Comparison of ENCODE assay signal across 8 cellular contexts in the genomic region with DNA sequence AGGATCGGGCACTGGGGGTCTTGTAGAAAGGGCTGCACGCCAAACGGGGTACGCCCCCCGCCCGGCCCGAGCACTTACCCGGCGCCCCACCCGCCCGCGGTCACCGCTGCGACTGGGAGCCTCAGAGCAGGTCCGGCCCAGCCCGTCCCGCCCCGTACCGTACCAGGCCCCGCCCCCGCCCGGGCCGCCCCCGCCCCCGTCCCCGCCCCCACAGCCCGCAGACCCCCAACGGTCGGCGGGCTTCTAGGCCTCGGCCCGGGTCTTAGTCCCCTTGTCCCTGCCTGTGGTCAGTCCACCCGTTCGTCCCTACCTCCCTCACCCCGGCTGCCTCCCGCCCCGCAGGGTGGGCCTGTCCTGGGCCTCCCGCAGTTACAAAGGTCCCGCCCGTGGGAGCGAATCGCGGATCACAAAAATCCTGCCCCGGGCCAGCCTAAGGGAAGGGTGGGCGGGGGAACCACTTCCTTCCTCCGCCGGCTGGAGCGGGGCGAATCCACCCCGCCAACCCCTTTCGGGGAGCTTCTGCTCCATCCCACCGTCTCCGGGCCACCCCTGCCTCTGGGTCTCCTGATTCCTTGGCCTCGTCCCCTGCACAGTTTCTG. TPM values are rescaled to one million over a fixed set of nuclear protein-coding genes. Genes with fewer than 3 reads are reported as not detected.
A peak's percentile ranks its signal among the peaks of the same experiment; 100 is the strongest.
DNase-seq lines count a peak whose midpoint lies in the region; ATAC-seq, FAIRE-seq and TF ChIP-seq lines count a peak whose summit lies in the region.

Gene HVCN1, minus strand, starts transcription at position 114 of the 599 bp plus-strand sequence. CDS start 5,870 bp downstream, outside the sequence.

- BruUV-seq in K562 (replicated peaks; lab: Mats Ljungman, UMichigan), result no TSS peak

- H3K4me2 ChIP-seq in SK-N-SH (peak within 1 kb of the TSS; percentile 28; the same call in 1 of the 2 replicates), K562 (ENCODE audit: insufficient read depth, low read length) (peak within 1 kb of the TSS; percentile 64)

- H3K9ac ChIP-seq in SK-N-SH (no peak within 1 kb of the TSS), K562 (ENCODE audit: insufficient read depth in 1 of 2, low read depth in 2 of 2, low read length in 2 of 2) (peak within 1 kb of the TSS in 1 of 2 experiments; percentile 87; a peak in 2 of 4 replicates)

- TF ChIP-seq POLR2A in K562 (conservative IDR thresholded peaks at IDR 0.05), result no peak

- TF ChIP-seq CTCF in SK-N-SH (IDR thresholded peaks at IDR 0.05) (no peak), K562 (IDR thresholded peaks at IDR 0.05 in 2 of 3, conservative IDR thresholded peaks at IDR 0.05 in 1 of 3; ENCODE audit: insufficient read depth in 2 of 3, low read depth in 1 of 3, low read length in 3 of 3) (no peak)

- no peaks in the 10 kb centered on the region for H3K9me2 ChIP-seq in SK-N-SH

- H3F3A ChIP-seq in SK-N-SH (replicated peaks; ENCODE audit: insufficient read depth), result no peaks in the 10 kb centered on the region

- no peak within 1 kb of the TSS for H3K27ac ChIP-seq in SK-N-SH (ENCODE audit: low read depth in 2 of 2, low read length in 1 of 2)
- 0 out of 3 replicates have a peak within 1 kb of the TSS, but pooled peaks have one; percentile 5 for H3K27ac ChIP-seq in K562 (ENCODE audit: extremely low read depth, low read depth, low read length)

- in situ Hi-C loops in K562 (cut with MboI), result no loop called here

- H3K9me3 ChIP-seq in SK-N-SH, result no peaks in the 10 kb centered on the region
- no peaks in the 10 kb centered on the region for H3K9me3 ChIP-seq in K562 (replicated peaks; ENCODE audit: control insufficient read depth, insufficient read depth, low read depth, low read length)

- intact Hi-C loops in K562 (cut with micrococcal nuclease), result no loop called here

- DNase-seq in EL, result peak; percentile 53
- peak; percentile 77 for DNase-seq in SK-N-SH
- peak; percentile 28 to 87 (median 76) for DNase-seq in K562 (ENCODE audit: extremely low read depth in 1 of 4, low spot score in 3 of 4)
- peak; percentile 5 for DNase-seq in iris pigment epithelial cell (ENCODE audit: low read depth)
- DNase-seq in stimulated activated CD4-positive, alpha-beta T cell treated with anti-CD3 and anti-CD28 coated beads, Interleukin-1b, Interleukin-23, amount 100 ng/mL, for 48 hours, result peak; percentile 36
- no peak for DNase-seq in cerebellar nuclear complex (lab: John Stamatoyannopoulos, UW)
- DNase-seq in DMS79 (lab: John Stamatoyannopoulos, UW), result no peak

- H3K79me2 ChIP-seq in SK-N-SH (ENCODE audit: insufficient read depth), result no peaks in the 10 kb centered on the region
- no peaks in the 10 kb centered on the region for H3K79me2 ChIP-seq in K562 (ENCODE audit: control insufficient read depth, insufficient read depth, low read length)

- H4K20me1 ChIP-seq in SK-N-SH (ENCODE audit: insufficient read depth), result no peaks in the 10 kb centered on the region
- H4K20me1 ChIP-seq in K562 (replicated peaks; ENCODE audit: control insufficient read depth, insufficient read depth, low read length), result no peaks in the 10 kb centered on the region; the same call in none of the 2 replicates

- CTCF ChIA-PET in SK-N-SH (lab: Yijun Ruan, JAX), result interaction anchor here (1.5 kb wide), 1 partner anchor 220 kb away, joined by 6 read pairs; the partner anchor contains the start of gene FAM216A
- CTCF ChIA-PET in K562 (lab: Yijun Ruan, JAX; ENCODE audit: low intra/inter-chr PET ratio), result no interaction called here

- H3K9me1 ChIP-seq in K562 (ENCODE audit: control insufficient read depth, insufficient read depth, low read length), result peaks cover 5% of the 10 kb centered on the region

- H3K36me3 ChIP-seq in SK-N-SH (replicated peaks in 1 of 2; ENCODE audit: control insufficient read depth in 1 of 2, insufficient read depth in 2 of 2, low read length in 1 of 2) (no peaks in the 10 kb centered on the region), K562 (ENCODE audit: control insufficient read depth, insufficient read depth, low read length) (no peaks in the 10 kb centered on the region)

- peak within 1 kb of the TSS in 1 of 2 experiments; percentile 32; a peak in 2 of 4 replicates for H3K4me3 ChIP-seq in SK-N-SH (ENCODE audit: low read depth in 2 of 2, low read length in 1 of 2)
- H3K4me3 ChIP-seq in K562, result peak within 1 kb of the TSS; percentile 23

- TF ChIP-seq EP300 in SK-N-SH (IDR thresholded peaks at IDR 0.05; ENCODE audit: borderline replicate concordance in 1 of 2, low read depth in 1 of 2, low read length in 1 of 2) (no peak), K562 (IDR thresholded peaks at IDR 0.05; ENCODE audit: low read length) (no peak)

- no peak within 1 kb of the TSS for H2AFZ ChIP-seq in SK-N-SH (ENCODE audit: low read depth)
- peak within 1 kb of the TSS; percentile 89 for H2AFZ ChIP-seq in K562 (ENCODE audit: low read depth, low read length)

- no peak for TF ChIP-seq RAD21 in SK-N-SH (IDR thresholded peaks at IDR 0.05; ENCODE audit: low read length)
- no peak for TF ChIP-seq RAD21 in K562 (CRISPR knock-in tag; conservative IDR thresholded peaks at IDR 0.05 in 1 of 2, IDR thresholded peaks at IDR 0.05 in 1 of 2)

- FAIRE-seq in K562 (lab: Jason Lieb, UNC), result no peak

- POLR2A ChIA-PET in SK-N-SH (lab: Yijun Ruan, JAX) (no interaction called here), K562 (lab: Yijun Ruan, JAX) (interaction anchor here (0.9 kb wide), 1 partner anchor 8 kb away, joined by 3 read pairs; no protein-coding TSS in a partner anchor)

- 82% methylated on average over 16 of the region's 54 CpGs for WGBS in SK-N-SH (ENCODE audit: low lambda C conversion rate)
- WGBS in K562 (ENCODE audit: insufficient coverage, low coverage, missing lambda C conversion rate), result 23% methylated on average over 14 of the region's 54 CpGs

- ATAC-seq in HG02610 (IDR thresholded peaks at IDR 0.05; ENCODE audit: unreplicated experiment) (peak; percentile 22), K562 (peak; percentile 78)

- H3K4me1 ChIP-seq in SK-N-SH (ENCODE audit: control insufficient read depth in 1 of 2, insufficient read depth in 2 of 2, low read depth in 1 of 2, low read length in 1 of 2) (peaks cover 0 to 5% of the 10 kb centered on the region in 2 experiments; a peak in 1 of 4 replicates), K562 (replicated peaks in 1 of 2; ENCODE audit: control insufficient read depth in 2 of 2, insufficient read depth in 2 of 2, low read length in 2 of 2) (peaks cover 29 to 37% of the 10 kb centered on the region in 2 experiments)

- H3K27me3 ChIP-seq in SK-N-SH (ENCODE audit: insufficient read depth), result peaks cover 27% of the 10 kb centered on the region
- peaks cover 14 to 30% of the 10 kb centered on the region in 2 experiments; a peak in 4 of 5 replicates for H3K27me3 ChIP-seq in K562 (ENCODE audit: control insufficient read depth in 2 of 2, insufficient read depth in 2 of 2, low read length in 2 of 2)

TF ChIP-seq in SK-N-SH, 30 proteins besides CTCF, POLR2A, EP300 and RAD21:
- TF ChIP-seq SIN3A (IDR thresholded peaks at IDR 0.05; ENCODE audit: borderline replicate concordance, low read depth, low read length) (no peak), POLR2AphosphoS5 (IDR thresholded peaks at IDR 0.05; ENCODE audit: low read depth, low read length) (no peak), TAF1 (IDR thresholded peaks at IDR 0.05; ENCODE audit: borderline replicate concordance, low read depth, low read length) (no peak), NRF1 (IDR thresholded peaks at IDR 0.05; ENCODE audit: low read depth, low read length) (no peak)
TF ChIP-seq in SK-N-SH: peak in this region for 0.

TF ChIP-seq in K562, 482 proteins besides CTCF, POLR2A, EP300 and RAD21 (continues in another document):
- peak; percentile 37; the same call in 1 of the 2 replicates for TF ChIP-seq PHF8 (IDR thresholded peaks at IDR 0.05; ENCODE audit: borderline replicate concordance, low read length)
- TF ChIP-seq SIN3A (IDR thresholded peaks at IDR 0.05; ENCODE audit: borderline replicate concordance in 2 of 2, control insufficient read depth in 1 of 2, low read depth in 2 of 2, low read length in 2 of 2), result no peak
- TF ChIP-seq, protein P1, sequence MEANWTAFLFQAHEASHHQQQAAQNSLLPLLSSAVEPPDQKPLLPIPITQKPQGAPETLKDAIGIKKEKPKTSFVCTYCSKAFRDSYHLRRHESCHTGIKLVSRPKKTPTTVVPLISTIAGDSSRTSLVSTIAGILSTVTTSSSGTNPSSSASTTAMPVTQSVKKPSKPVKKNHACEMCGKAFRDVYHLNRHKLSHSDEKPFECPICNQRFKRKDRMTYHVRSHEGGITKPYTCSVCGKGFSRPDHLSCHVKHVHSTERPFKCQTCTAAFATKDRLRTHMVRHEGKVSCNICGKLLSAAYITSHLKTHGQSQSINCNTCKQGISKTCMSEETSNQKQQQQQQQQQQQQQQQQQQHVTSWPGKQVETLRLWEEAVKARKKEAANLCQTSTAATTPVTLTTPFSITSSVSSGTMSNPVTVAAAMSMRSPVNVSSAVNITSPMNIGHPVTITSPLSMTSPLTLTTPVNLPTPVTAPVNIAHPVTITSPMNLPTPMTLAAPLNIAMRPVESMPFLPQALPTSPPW (CRISPR knock-in tag; IDR thresholded peaks at IDR 0.05), result peak; percentile 40; the same call in 1 of the 2 replicates

RNA-seq across cellular contexts. Expression of gene HVCN1, which starts in this region (rescaled TPM):
- polyA plus RNA-seq in SK-N-SH (2012; rRNA removed) (0.03 TPM in 2 replicates), K562 (2011; rRNA removed) (0.25 and 4.6 TPM in 2 replicates), K562 (2014; fragmentation: Illumina TruSeq; extraction: Trizol) (1.4 and 1.8 TPM in 2 replicates), K562 (2014; fragmentation: Nextera tagmentation; extraction: Ambion mirVana) (under 1 TPM; 0.21 to 0.24 TPM), K562 (2014; rRNA removed) (0.74 and 0.90 TPM in 2 replicates)
- polyA plus RNA-seq in SK-N-SH (2012; cell fraction: cytosol; rRNA removed), result 0.03 and 0.10 TPM in 2 replicates
- 0.09 TPM in 1 of 2 replicates, not detected in the other for polyA plus RNA-seq in SK-N-SH (2012; cell fraction: nucleus; rRNA removed)
- 0.93 and 3.1 TPM in 2 replicates for total RNA-seq in K562 (2011; cell fraction: chromatin; rRNA removed; ENCODE audit: low replicate concordance)
- total RNA-seq in K562 (2011; cell fraction: nucleolus; rRNA removed), result 0.92 and 1.3 TPM in 2 replicates
- total RNA-seq in K562 (2011; cell fraction: nucleoplasm; rRNA removed), result 1.0 and 1.2 TPM in 2 replicates
- total RNA-seq in K562 (2014; rRNA removed) (0.50 and 1.4 TPM in 2 replicates), K562 (2014; rRNA removed; fragmentation: Illumina TruSeq; extraction: Trizol) (0.61 and 0.91 TPM in 2 replicates), K562 (2015; rRNA removed; fragmentation: Illumina TruSeq; extraction: Trizol) (1.0 and 1.6 TPM in 2 replicates), K562 (2021) (0.87 and 1.4 TPM in 2 replicates)
- polyA plus RNA-seq in K562 (2011; cell fraction: cytosol; rRNA removed), result 0.55 and 3.7 TPM in 2 replicates
- 0.54 and 2.5 TPM in 2 replicates for polyA plus RNA-seq in K562 (2011; cell fraction: nucleus; rRNA removed)
- 2.4 and 6.2 TPM in 2 replicates for polyA plus RNA-seq in K562 (2012)
- 0.42 and 2.5 TPM in 2 replicates for polyA minus RNA-seq in K562 (2011; rRNA and poly(A)+ RNA removed)
- 1.2 TPM in 1 of 2 replicates, not detected in the other for polyA minus RNA-seq in K562 (2011; cell fraction: cytosol; rRNA and poly(A)+ RNA removed)
- 0.27 and 0.89 TPM in 2 replicates for polyA minus RNA-seq in K562 (2011; cell fraction: nucleus; rRNA and poly(A)+ RNA removed)

Comparison
In these comparisons a context has a peak if more than half of its experiments do, and no peak if none do; other contexts are left out.
1. Peak in DNase-seq and H3K4me2 ChIP-seq in SK-N-SH; RNA of the gene not detected or under 1 TPM.
2. DNase-seq: peak in EL (single experiment), K562 (4 of 4), iris pigment epithelial cell (single experiment) and stimulated activated CD4-positive, alpha-beta T cell treated with anti-CD3 and anti-CD28 coated beads, Interleukin-1b, Interleukin-23, amount 100 ng/mL, for 48 hours (single experiment); none in cerebellar nuclear complex (0 of 2) and DMS79 (single experiment).